8 cellular contexts compared by ENCODE assay signal in the genomic region with DNA sequence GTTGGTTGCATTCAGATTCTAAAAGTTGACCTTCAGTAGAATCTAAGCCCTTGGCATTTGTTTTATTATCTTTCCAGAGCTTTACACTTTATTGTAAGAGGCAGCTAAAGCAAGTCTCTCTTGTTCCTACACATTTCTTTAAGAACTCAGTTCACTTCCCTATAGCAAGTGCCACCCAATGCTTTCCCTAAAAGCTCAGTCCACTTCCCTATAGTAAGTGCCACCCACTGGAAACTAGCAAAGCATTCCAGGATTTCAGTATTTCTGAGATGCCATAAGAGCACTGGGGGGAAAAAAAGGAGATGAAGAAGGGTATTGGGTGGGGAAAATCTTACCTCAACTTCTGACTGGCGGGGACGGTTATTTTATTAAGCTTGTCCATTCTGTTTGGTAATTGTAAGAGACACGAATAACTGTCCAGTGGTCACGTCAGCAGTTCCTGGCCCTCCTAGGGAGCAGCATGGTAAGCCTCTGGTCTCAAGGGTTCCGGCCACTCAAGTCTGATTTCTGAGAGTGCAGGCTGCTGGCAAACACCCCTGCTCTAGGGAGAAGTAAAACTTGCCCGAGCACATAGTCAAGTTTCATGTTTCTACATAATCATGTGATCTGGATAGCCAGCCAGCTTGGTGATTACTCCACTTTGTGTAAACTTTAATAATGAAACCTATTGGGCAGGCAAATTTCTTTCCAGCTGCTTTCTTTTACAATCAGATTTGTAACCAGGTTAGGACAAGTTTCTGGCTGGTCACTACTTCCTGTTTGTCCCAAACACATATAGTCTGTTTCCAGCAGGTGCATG. TPM values are rescaled to one million over a fixed set of nuclear protein-coding genes. Genes with fewer than 3 reads are reported as not detected.
DNase-seq lines count a peak whose midpoint lies in the region; ATAC-seq and FAIRE-seq lines count a peak whose summit lies in the region.

Gene BLNK, minus strand, starts transcription at position 553 of the 799 bp plus-strand sequence. Its CDS starts 171 bp downstream, at position 382.

- peak; percentile 50 for ATAC-seq in GM18520 (IDR thresholded peaks at IDR 0.05; ENCODE audit: unreplicated experiment)
- ATAC-seq in HG02623 (IDR thresholded peaks at IDR 0.05; ENCODE audit: unreplicated experiment): peak; percentile 63

- no peaks in the 10 kb centered on the region for H3K9me3 ChIP-seq in small intestine (ENCODE audit: control insufficient read depth, low read depth)

- no peaks in the 10 kb centered on the region for H3K36me3 ChIP-seq in small intestine (ENCODE audit: control insufficient read depth in 2 of 2, insufficient read depth in 2 of 2, low read length in 2 of 2)

- peaks cover 2 to 6% of the 10 kb centered on the region in 2 donors for H3K4me1 ChIP-seq in small intestine (ENCODE audit: control insufficient read depth in 2 of 2, insufficient read depth in 1 of 2, low read depth in 1 of 2, low read length in 1 of 2)

- H3K27ac ChIP-seq in small intestine (ENCODE audit: low read depth in 1 of 2, low read length in 1 of 2): peak within 1 kb of the TSS; percentile 82 to 93

- peak; percentile 49 for DNase-seq in NCI-H2196 (lab: John Stamatoyannopoulos, UW; ENCODE audit: unreplicated experiment)
- DNase-seq in globus pallidus (ENCODE audit: low spot score): peak; percentile 63
- DNase-seq in small intestine: peak; percentile 86
- no peak for DNase-seq in NCI-H1417 treated with DMSO at 0.1 percent for 48 hours (lab: John Stamatoyannopoulos, UW)
- no peak for DNase-seq in stimulated activated CD8-positive, alpha-beta memory T cell treated with anti-CD3 and anti-CD28 coated beads, Interleukin-4, amount 100 ng/mL, for 48 hours
- no peak for DNase-seq in epidermal melanocyte (ENCODE audit: insufficient read length, low spot score)

- peak within 1 kb of the TSS in 1 of 2 donors; percentile 50 for H3K4me3 ChIP-seq in small intestine (ENCODE audit: low read depth in 1 of 2, low read length in 2 of 2)

- WGBS in small intestine, 3 donors: 8 to 27% (median 19%) methylated on average over 6 of the region's 6 CpGs

- no peaks in the 10 kb centered on the region for H3K27me3 ChIP-seq in small intestine (ENCODE audit: control insufficient read depth in 2 of 2, insufficient read depth in 2 of 2, low read length in 2 of 2)

- peak; percentile 15 for FAIRE-seq in small intestine (lab: Jason Lieb, UNC)

RNA-seq across cellular contexts. Expression of gene BLNK, which starts in this region (rescaled TPM):
- 10 to 100 TPM; 26.7 to 69.3 (median 27.7) TPM for polyA plus RNA-seq in small intestine

Comparison
In these comparisons a context has a peak if more than half of its experiments do, and no peak if none do; other contexts are left out.
1. DNase-seq: peak in NCI-H2196 (single experiment), globus pallidus (single experiment) and small intestine (single experiment); none in NCI-H1417 treated with DMSO at 0.1 percent for 48 hours (single experiment), stimulated activated CD8-positive, alpha-beta memory T cell treated with anti-CD3 and anti-CD28 coated beads, Interleukin-4, amount 100 ng/mL, for 48 hours (single experiment) and epidermal melanocyte (single experiment).